1 cellular context compared by ENCODE assay signal in genomic region chr5:1182633-1183423, GRCh38.
TF ChIP-seq lines count a peak whose summit lies in the region.

No MANE protein-coding gene starts in this region.

TF ChIP-seq in HepG2, 621 proteins besides CTCF, POLR2A, EP300 and RAD21 (continued from another document and continues in another):
- TF ChIP-seq HMGXB3 (CRISPR knock-in tag; IDR thresholded peaks at IDR 0.05; ENCODE audit: borderline replicate concordance) (no peak), MBNL3 (CRISPR knock-in tag; conservative IDR thresholded peaks at IDR 0.05) (no peak), CEBPG (CRISPR knock-in tag; IDR thresholded peaks at IDR 0.05) (no peak; the same call in 1 of the 2 replicates), FOXA1 (IDR thresholded peaks at IDR 0.05) (no peak), FOXA1 (CRISPR knock-in tag; IDR thresholded peaks at IDR 0.05) (peak; percentile 40), STAG1 (CRISPR knock-in tag; IDR thresholded peaks at IDR 0.05) (no peak), ZSCAN31 (CRISPR knock-in tag; IDR thresholded peaks at IDR 0.05; ENCODE audit: low read depth) (no peak; the same call in none of the 2 replicates), ARID4A (CRISPR knock-in tag; IDR thresholded peaks at IDR 0.05; ENCODE audit: borderline replicate concordance) (peak; percentile 74), GFI1 (CRISPR knock-in tag; IDR thresholded peaks at IDR 0.05; ENCODE audit: borderline replicate concordance) (peak; percentile 46; the same call in 1 of the 2 replicates), ZNF724P (CRISPR knock-in tag; IDR thresholded peaks at IDR 0.05; ENCODE audit: borderline replicate concordance) (peak; percentile 55; the same call in 1 of the 2 replicates), ZNF609 (CRISPR knock-in tag; IDR thresholded peaks at IDR 0.05; ENCODE audit: borderline replicate concordance) (peak; percentile 44; the same call in 1 of the 2 replicates), GTF3A (CRISPR knock-in tag; conservative IDR thresholded peaks at IDR 0.05) (no peak), MYC (CRISPR knock-in tag; IDR thresholded peaks at IDR 0.05; ENCODE audit: borderline replicate concordance) (peak; percentile 36; the same call in 1 of the 2 replicates), HOXA3 (CRISPR knock-in tag; IDR thresholded peaks at IDR 0.05) (peak; percentile 57; the same call in 1 of the 2 replicates), ZMYM3 (CRISPR knock-in tag; IDR thresholded peaks at IDR 0.05) (peak; percentile 31; the same call in 1 of the 2 replicates), NCOA5 (CRISPR knock-in tag; IDR thresholded peaks at IDR 0.05) (no peak), E2F1 (CRISPR knock-in tag; IDR thresholded peaks at IDR 0.05) (no peak), MZF1 (CRISPR knock-in tag; IDR thresholded peaks at IDR 0.05; ENCODE audit: borderline replicate concordance) (no peak), ZNF20 (CRISPR knock-in tag; IDR thresholded peaks at IDR 0.05) (no peak), ZSCAN22 (CRISPR knock-in tag; IDR thresholded peaks at IDR 0.05) (no peak), NR3C1 (CRISPR knock-in tag; IDR thresholded peaks at IDR 0.05) (no peak), ZNF468 (CRISPR knock-in tag; IDR thresholded peaks at IDR 0.05) (no peak), SKI (IDR thresholded peaks at IDR 0.05; ENCODE audit: partially characterized antibody) (peak; percentile 11), ELK4 (CRISPR knock-in tag; IDR thresholded peaks at IDR 0.05; ENCODE audit: borderline replicate concordance) (no peak), ZNF773 (CRISPR knock-in tag; IDR thresholded peaks at IDR 0.05; ENCODE audit: borderline replicate concordance) (no peak), MIXL1 (CRISPR knock-in tag; IDR thresholded peaks at IDR 0.05) (peak; percentile 43; the same call in 1 of the 2 replicates), ZNF331 (CRISPR knock-in tag; IDR thresholded peaks at IDR 0.05) (0 out of 2 replicates have a peak, but pooled peaks have one; percentile 33), CHCHD3 (CRISPR knock-in tag; IDR thresholded peaks at IDR 0.05) (no peak), CENPT (CRISPR knock-in tag; IDR thresholded peaks at IDR 0.05; ENCODE audit: low read depth) (no peak), THAP11 (CRISPR knock-in tag; IDR thresholded peaks at IDR 0.05) (peak; percentile 25), YEATS4 (CRISPR knock-in tag; IDR thresholded peaks at IDR 0.05; ENCODE audit: borderline replicate concordance) (peak; percentile 57; the same call in 1 of the 2 replicates), PAWR (CRISPR knock-in tag; IDR thresholded peaks at IDR 0.05; ENCODE audit: borderline replicate concordance) (no peak), ZMYM4 (CRISPR knock-in tag; IDR thresholded peaks at IDR 0.05) (0 out of 2 replicates have a peak, but pooled peaks have one; percentile 48), KMT2A (CRISPR knock-in tag; IDR thresholded peaks at IDR 0.05) (peak; percentile 45; the same call in 1 of the 2 replicates), PHF5A (CRISPR knock-in tag; IDR thresholded peaks at IDR 0.05; ENCODE audit: low read depth, unreplicated experiment) (peak; percentile 76), DRAP1 (CRISPR knock-in tag; IDR thresholded peaks at IDR 0.05) (peak; percentile 51; the same call in 1 of the 2 replicates), ZNF619 (CRISPR knock-in tag; IDR thresholded peaks at IDR 0.05) (no peak), ZNF101 (CRISPR knock-in tag; IDR thresholded peaks at IDR 0.05; ENCODE audit: borderline replicate concordance, low read depth) (no peak), NR0B2 (CRISPR knock-in tag; IDR thresholded peaks at IDR 0.05) (no peak), RFX1 (IDR thresholded peaks at IDR 0.05) (no peak), DDIT3 (CRISPR knock-in tag; IDR thresholded peaks at IDR 0.05) (no peak), SMARCC2 (IDR thresholded peaks at IDR 0.05) (no peak), IRX3 (CRISPR knock-in tag; IDR thresholded peaks at IDR 0.05; ENCODE audit: borderline replicate concordance, low read depth) (no peak), HNRNPH1 (optimal IDR thresholded peaks at IDR 0.05; ENCODE audit: low read depth, low read length) (no peak), HNRNPUL1 (IDR thresholded peaks at IDR 0.05; ENCODE audit: low read depth, low read length) (no peak), THAP9 (CRISPR knock-in tag; IDR thresholded peaks at IDR 0.05; ENCODE audit: borderline replicate concordance) (peak; percentile 48; the same call in 1 of the 2 replicates)
